Comparison of ENCODE assay signal across 9 cellular contexts in the genomic region with DNA sequence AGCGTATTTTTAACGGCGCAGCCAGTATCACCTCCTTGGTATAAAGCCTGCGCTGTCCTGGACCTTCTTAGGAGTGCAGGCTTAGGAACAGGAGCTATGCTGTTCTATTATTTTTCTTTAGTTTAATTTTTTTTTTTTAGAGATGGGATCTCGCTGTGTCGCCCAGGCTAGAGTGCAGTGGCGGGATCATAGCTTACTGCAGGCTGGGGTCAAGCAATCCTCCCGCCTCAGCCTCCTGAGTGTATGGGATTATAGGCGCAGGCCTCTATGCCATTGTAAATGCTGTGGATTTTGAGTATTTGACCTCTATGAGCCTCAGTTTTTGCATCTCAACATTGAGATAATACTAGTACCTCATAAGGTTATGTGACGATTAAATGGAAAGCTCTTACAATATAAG. TPM values are rescaled to one million over a fixed set of nuclear protein-coding genes. Genes with fewer than 3 reads are reported as not detected.
A peak's percentile ranks its signal among the peaks of the same experiment; 100 is the strongest.
DNase-seq lines count a peak whose midpoint lies in the region; ATAC-seq, FAIRE-seq and TF ChIP-seq lines count a peak whose summit lies in the region.
"Had no signal": no experiment of that assay in that cellular context is flagged by ENCODE, and none has a peak within 500 bp of the region (broad histone marks: within the 10 kb centered on the region; RNA-seq: fewer than 3 reads in every experiment).

No MANE protein-coding gene starts in this region.

- H3K27ac ChIP-seq in ACC112 (ENCODE audit: low read depth, low read length) = no peak overlapping the region
- H3K27ac ChIP-seq in coronary artery = peak overlapping the region; percentile 94 to 99
- H3K27ac ChIP-seq: WERI-Rb-1 had no signal

- H3K36me3 ChIP-seq in ACC112 (ENCODE audit: insufficient read depth, low read length) = no peaks in the 10 kb centered on the region
- H3K36me3 ChIP-seq: WERI-Rb-1 had no signal

- peaks cover 30% of the 10 kb centered on the region for H3K27me3 ChIP-seq in ACC112 (ENCODE audit: insufficient read depth, low read length)

- no peak for TF ChIP-seq CTCF in coronary artery (IDR thresholded peaks at IDR 0.05)

- FAIRE-seq in HTR-8/SVneo (lab: Jason Lieb, UNC) = no peak

- peak overlapping the region; percentile 74 for H3K4me3 ChIP-seq in ACC112 (ENCODE audit: low read depth, low read length)
- peak overlapping the region; percentile 87 for H3K4me3 ChIP-seq in coronary artery

- no peak for ATAC-seq in naive thymus-derived CD8-positive, alpha-beta T cell
- no peak for ATAC-seq in GM18502 (IDR thresholded peaks at IDR 0.05; ENCODE audit: poor library complexity, unreplicated experiment)

- POLR2A ChIA-PET in naive thymus-derived CD8-positive, alpha-beta T cell (lab: Charles Lee) = interaction anchor here (0.6 to 5.0 kb wide), 22 partner anchors 9 to 702 kb away, joined by 3 to 41 read pairs (median 4); a partner anchor contains a TSS

- peak overlapping the region; percentile 94 for H2AFZ ChIP-seq in ACC112 (ENCODE audit: low read length, unreplicated experiment)

- no peak for DNase-seq in coronary artery (ENCODE audit: low spot score)
- DNase-seq in naive thymus-derived CD8-positive, alpha-beta T cell = no peak
- DNase-seq in ecto neural progenitor cell (ENCODE audit: low spot score) = no peak
- DNase-seq in mesenteric fat pad (ENCODE audit: low spot score) = no peak
- DNase-seq in HTR-8/SVneo (ENCODE audit: insufficient read length, low spot score) = no peak
- DNase-seq: WERI-Rb-1 had no signal

- peaks cover 4 to 8% (median 7%) of the 10 kb centered on the region in 3 donors for H3K9me3 Mint-ChIP-seq in IgD-negative memory B cell
- peaks cover 6 to 36% (median 26%) of the 10 kb centered on the region in 9 donors for H3K9me3 Mint-ChIP-seq in naive thymus-derived CD8-positive, alpha-beta T cell

- peak overlapping the region; percentile 85 to 98 (median 92) for H3K4me3 Mint-ChIP-seq in IgD-negative memory B cell
- peak overlapping the region; percentile 83 to 97 (median 89) for H3K4me3 Mint-ChIP-seq in naive thymus-derived CD8-positive, alpha-beta T cell

- H3K36me3 Mint-ChIP-seq in IgD-negative memory B cell = no peaks in the 10 kb centered on the region
- peaks cover 19 to 32% (median 29%) of the 10 kb centered on the region in 3 donors for H3K36me3 Mint-ChIP-seq in naive thymus-derived CD8-positive, alpha-beta T cell

- H3K79me2 ChIP-seq in ACC112 (ENCODE audit: control insufficient read depth, insufficient read depth, low read length, unreplicated experiment) = no peaks in the 10 kb centered on the region

- peaks cover 4 to 21% (median 6%) of the 10 kb centered on the region in 3 donors for H3K4me1 Mint-ChIP-seq in IgD-negative memory B cell
- H3K4me1 Mint-ChIP-seq in naive thymus-derived CD8-positive, alpha-beta T cell = peaks cover 37 to 55% (median 49%) of the 10 kb centered on the region in 4 donors

- no peaks in the 10 kb centered on the region for H3K27me3 Mint-ChIP-seq in IgD-negative memory B cell
- peaks cover 0 to 7% (median 5%) of the 10 kb centered on the region in 5 donors for H3K27me3 Mint-ChIP-seq in naive thymus-derived CD8-positive, alpha-beta T cell

- peak overlapping the region; percentile 76 to 98 (median 91) for H3K27ac Mint-ChIP-seq in IgD-negative memory B cell
- peak overlapping the region; percentile 91 to 99 (median 96) for H3K27ac Mint-ChIP-seq in naive thymus-derived CD8-positive, alpha-beta T cell

- H3K4me1 ChIP-seq in ACC112 (ENCODE audit: control insufficient read depth, insufficient read depth, low read length, unreplicated experiment) = peaks cover 9% of the 10 kb centered on the region

RNA-seq across cellular contexts. Expression of a gene that starts 4.1 kb away (rescaled TPM):
- not detected for polyA plus RNA-seq in IgD-negative memory B cell
- not detected for total RNA-seq in naive thymus-derived CD8-positive, alpha-beta T cell
- not detected for polyA plus RNA-seq in naive thymus-derived CD8-positive, alpha-beta T cell
- total RNA-seq in mesenteric fat pad = not detected

RNA-seq across cellular contexts. Expression of a gene that starts 15.5 kb away (rescaled TPM):
- 0.31 TPM for polyA plus RNA-seq in IgD-negative memory B cell
- not detected for total RNA-seq in naive thymus-derived CD8-positive, alpha-beta T cell
- polyA plus RNA-seq in naive thymus-derived CD8-positive, alpha-beta T cell = under 1 TPM in 2 of 3 donors, not detected in 1; 0.11 to 0.13 TPM
- total RNA-seq in mesenteric fat pad = 0.35 TPM

RNA-seq across cellular contexts. Expression of a gene that starts 41.7 kb away (rescaled TPM):
- 59.9 TPM for polyA plus RNA-seq in IgD-negative memory B cell
- 10 to 100 TPM; 71.0 to 81.0 TPM for total RNA-seq in naive thymus-derived CD8-positive, alpha-beta T cell
- 10 to 100 TPM; 61.2 to 75.6 (median 64.4) TPM for polyA plus RNA-seq in naive thymus-derived CD8-positive, alpha-beta T cell
- total RNA-seq in mesenteric fat pad = 41.8 TPM
